ENCODE assay signal across 11 cellular contexts in the genomic region with DNA sequence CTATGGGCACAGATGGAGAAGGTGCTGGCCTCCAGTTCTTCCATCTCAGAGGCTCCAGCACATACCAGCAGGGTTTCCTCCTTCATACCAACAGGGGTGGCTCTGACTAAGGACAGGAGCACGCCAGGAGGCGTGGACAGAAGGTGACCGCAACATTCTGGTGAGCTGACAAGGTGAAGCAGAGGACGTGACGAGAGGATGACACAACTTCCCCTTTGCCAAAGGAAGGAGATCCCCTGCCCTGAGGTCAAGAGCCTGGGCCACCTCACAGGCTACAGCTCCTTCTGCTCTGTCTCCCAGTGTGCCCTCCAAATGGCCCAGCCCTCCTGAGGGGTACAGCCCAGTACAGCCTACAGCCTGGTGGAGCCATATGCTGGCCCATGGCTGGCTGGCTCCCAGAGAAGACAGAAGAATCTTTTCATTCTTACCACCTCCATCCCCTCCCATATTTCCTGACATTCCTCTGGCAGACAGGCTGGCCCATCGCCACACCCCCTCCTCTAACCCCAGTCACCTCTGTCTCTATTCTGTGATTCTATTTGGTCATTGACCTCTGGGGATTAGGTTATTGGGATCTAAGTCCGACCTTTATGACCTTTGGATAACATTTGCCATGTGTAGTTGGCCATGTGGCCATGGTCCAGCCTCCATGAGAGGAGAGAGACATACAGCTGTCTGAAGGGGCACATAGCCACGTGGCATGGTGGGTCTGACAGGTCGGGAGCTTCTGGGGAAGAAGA. TPM values are rescaled to one million over a fixed set of nuclear protein-coding genes. Genes with fewer than 3 reads are reported as not detected.
DNase-seq lines count a peak whose midpoint lies in the region; ATAC-seq and TF ChIP-seq lines count a peak whose summit lies in the region.
"Had no signal": no experiment of that assay in that cellular context is flagged by ENCODE, and none has a peak within 500 bp of the region (broad histone marks: within the 10 kb centered on the region; RNA-seq: fewer than 3 reads in every experiment).

No MANE protein-coding gene starts in this region.

- H3K4me1 Mint-ChIP-seq in activated T-helper 1 cell treated with anti-CD3 and anti-CD28 coated beads, Interleukin-12 subunit alpha, Interleukin-12 subunit beta, Interleukin-2, Interleukin-4 antibody, amounts not matched to agents 30 ng/mL and 10 ng/mL and 1 ng/mL, durations not matched to agents 14 hours and 24 hours and 36 hours (ENCODE audit: low read depth): peaks cover 69% of the 10 kb centered on the region
- peaks cover 38% of the 10 kb centered on the region for H3K4me1 Mint-ChIP-seq in neural progenitor cell

- intact Hi-C loops in activated T-helper 1 cell treated with anti-CD3 and anti-CD28 coated beads, Interleukin-12 subunit alpha, Interleukin-12 subunit beta, Interleukin-2, Interleukin-4 antibody, amounts not matched to agents 30 ng/mL and 10 ng/mL and 1 ng/mL, durations not matched to agents 14 hours and 24 hours and 36 hours (cut with micrococcal nuclease): no loop called here

- no peaks in the 10 kb centered on the region for H3K27me3 Mint-ChIP-seq in activated T-helper 1 cell treated with anti-CD3 and anti-CD28 coated beads, Interleukin-12 subunit alpha, Interleukin-12 subunit beta, Interleukin-2, Interleukin-4 antibody, amounts not matched to agents 30 ng/mL and 10 ng/mL and 1 ng/mL, durations not matched to agents 14 hours and 24 hours and 36 hours (ENCODE audit: insufficient read depth)
- peaks cover 4% of the 10 kb centered on the region for H3K27me3 Mint-ChIP-seq in neural progenitor cell (ENCODE audit: insufficient read depth, low read depth)

- no peak overlapping the region for H3K4me3 ChIP-seq in HL-60 (replicated peaks; ENCODE audit: insufficient read depth, low read length)
- no peak overlapping the region for H3K4me3 ChIP-seq in neural progenitor cell

- H3K9ac ChIP-seq in neural progenitor cell: no peak overlapping the region

- H3K79me2 ChIP-seq in neural progenitor cell (ENCODE audit: low read depth): no peaks in the 10 kb centered on the region

- H3K4me1 ChIP-seq in neural progenitor cell: peaks cover 16% of the 10 kb centered on the region

- no peaks in the 10 kb centered on the region for H4K20me1 ChIP-seq in neural progenitor cell (ENCODE audit: low read depth)

- H3K36me3 ChIP-seq in neural progenitor cell: no peaks in the 10 kb centered on the region

- DNase-seq in HL-60 (ENCODE audit: low read depth in 1 of 2, low spot score in 1 of 2) (peak; percentile 84 to 87), neural progenitor cell (ENCODE audit: low spot score) (no peak), AG08396 (ENCODE audit: low spot score) (no peak), NCI-H510A (lab: John Stamatoyannopoulos, UW) (no peak), HuH-7 (ENCODE audit: low spot score) (no peak), DMS153 (lab: John Stamatoyannopoulos, UW) (no peak)
- DNase-seq in activated T-helper 1 cell treated with anti-CD3 and anti-CD28 coated beads, Interleukin-12 subunit alpha, Interleukin-12 subunit beta, Interleukin-2, Interleukin-4 antibody, amounts not matched to agents 30 ng/mL and 10 ng/mL and 1 ng/mL, durations not matched to agents 14 hours and 24 hours and 36 hours (ENCODE audit: low spot score): no peak
- DNase-seq: activated CD4-positive, alpha-beta T cell treated with anti-CD3 and anti-CD28 coated beads for 4 hours; EL; NCI-H1105 had no signal

- H3K27ac ChIP-seq in HL-60 (replicated peaks) (peak overlapping the region; percentile 8; the same call in 1 of the 2 replicates), neural progenitor cell (no peak overlapping the region)

- H3F3A ChIP-seq in neural progenitor cell (ENCODE audit: low read depth): peaks cover 3% of the 10 kb centered on the region

- no peak overlapping the region for H3K4me3 Mint-ChIP-seq in activated T-helper 1 cell treated with anti-CD3 and anti-CD28 coated beads, Interleukin-12 subunit alpha, Interleukin-12 subunit beta, Interleukin-2, Interleukin-4 antibody, amounts not matched to agents 30 ng/mL and 10 ng/mL and 1 ng/mL, durations not matched to agents 14 hours and 24 hours and 36 hours
- H3K4me3 Mint-ChIP-seq in neural progenitor cell: no peak overlapping the region

- peak overlapping the region; percentile 54 for H3K27ac Mint-ChIP-seq in activated T-helper 1 cell treated with anti-CD3 and anti-CD28 coated beads, Interleukin-12 subunit alpha, Interleukin-12 subunit beta, Interleukin-2, Interleukin-4 antibody, amounts not matched to agents 30 ng/mL and 10 ng/mL and 1 ng/mL, durations not matched to agents 14 hours and 24 hours and 36 hours
- H3K27ac Mint-ChIP-seq in neural progenitor cell: peak overlapping the region; percentile 35

- H2AFZ ChIP-seq in neural progenitor cell (replicated peaks): no peak overlapping the region

- no peaks in the 10 kb centered on the region for H3K9me3 ChIP-seq in neural progenitor cell (ENCODE audit: low read depth)

- no peaks in the 10 kb centered on the region for H3K27me3 ChIP-seq in HL-60 (ENCODE audit: insufficient read depth, poor library complexity, severe bottlenecking)
- H3K27me3 ChIP-seq in neural progenitor cell: no peaks in the 10 kb centered on the region

- peaks cover 4% of the 10 kb centered on the region for H3K36me3 Mint-ChIP-seq in activated T-helper 1 cell treated with anti-CD3 and anti-CD28 coated beads, Interleukin-12 subunit alpha, Interleukin-12 subunit beta, Interleukin-2, Interleukin-4 antibody, amounts not matched to agents 30 ng/mL and 10 ng/mL and 1 ng/mL, durations not matched to agents 14 hours and 24 hours and 36 hours (ENCODE audit: low read depth)
- no peaks in the 10 kb centered on the region for H3K36me3 Mint-ChIP-seq in neural progenitor cell

- ATAC-seq in GM18508 (IDR thresholded peaks at IDR 0.05; ENCODE audit: insufficient read depth, unreplicated experiment): peak; percentile 39

- H3K9me3 Mint-ChIP-seq in activated T-helper 1 cell treated with anti-CD3 and anti-CD28 coated beads, Interleukin-12 subunit alpha, Interleukin-12 subunit beta, Interleukin-2, Interleukin-4 antibody, amounts not matched to agents 30 ng/mL and 10 ng/mL and 1 ng/mL, durations not matched to agents 14 hours and 24 hours and 36 hours: no peaks in the 10 kb centered on the region
- no peaks in the 10 kb centered on the region for H3K9me3 Mint-ChIP-seq in neural progenitor cell

- no peak overlapping the region for H3K4me2 ChIP-seq in neural progenitor cell

- TF ChIP-seq CTCF in HL-60 (IDR thresholded peaks at IDR 0.05; ENCODE audit: insufficient read depth, low read length) (no peak), neural progenitor cell (IDR thresholded peaks at IDR 0.05) (no peak)

RNA-seq across cellular contexts. Expression of gene LAMB3, which starts 5.1 kb away (rescaled TPM):
- 15.8 and 18.3 TPM in 2 replicates for total RNA-seq in activated T-helper 1 cell treated with anti-CD3 and anti-CD28 coated beads, Interleukin-12 subunit alpha, Interleukin-12 subunit beta, Interleukin-2, Interleukin-4 antibody, amounts not matched to agents 30 ng/mL and 10 ng/mL and 1 ng/mL, durations not matched to agents 14 hours and 24 hours and 36 hours
- total RNA-seq in neural progenitor cell (ENCODE audit: low replicate concordance): 0.19 TPM in 1 of 2 replicates, not detected in the other

RNA-seq across cellular contexts. Expression of gene G0S2, which starts 17.9 kb away (rescaled TPM):
- 501 and 509 TPM in 2 replicates for total RNA-seq in activated T-helper 1 cell treated with anti-CD3 and anti-CD28 coated beads, Interleukin-12 subunit alpha, Interleukin-12 subunit beta, Interleukin-2, Interleukin-4 antibody, amounts not matched to agents 30 ng/mL and 10 ng/mL and 1 ng/mL, durations not matched to agents 14 hours and 24 hours and 36 hours
- 0.93 TPM in 1 of 2 replicates, not detected in the other for total RNA-seq in neural progenitor cell (ENCODE audit: low replicate concordance)

RNA-seq across cellular contexts. Expression of gene HSD11B1, which starts 47.3 kb away (rescaled TPM):
- 15.9 and 17.9 TPM in 2 replicates for total RNA-seq in activated T-helper 1 cell treated with anti-CD3 and anti-CD28 coated beads, Interleukin-12 subunit alpha, Interleukin-12 subunit beta, Interleukin-2, Interleukin-4 antibody, amounts not matched to agents 30 ng/mL and 10 ng/mL and 1 ng/mL, durations not matched to agents 14 hours and 24 hours and 36 hours
- total RNA-seq in neural progenitor cell (ENCODE audit: low replicate concordance): not detected in 2 replicates

Comparison
In these comparisons a context has a peak if more than half of its experiments do, and no peak if none do; other contexts are left out.
1. DNase-seq: peak in HL-60 (2 of 2); none in activated T-helper 1 cell treated with anti-CD3 and anti-CD28 coated beads, Interleukin-12 subunit alpha, Interleukin-12 subunit beta, Interleukin-2, Interleukin-4 antibody, amounts not matched to agents 30 ng/mL and 10 ng/mL and 1 ng/mL, durations not matched to agents 14 hours and 24 hours and 36 hours (single experiment), neural progenitor cell (single experiment), AG08396 (single experiment), NCI-H510A (single experiment), HuH-7 (single experiment) and DMS153 (single experiment).
2. RNA of gene LAMB3, which starts 5.1 kb away (total RNA-seq): 15.8 to 18.3 TPM in activated T-helper 1 cell treated with anti-CD3 and anti-CD28 coated beads, Interleukin-12 subunit alpha, Interleukin-12 subunit beta, Interleukin-2, Interleukin-4 antibody, amounts not matched to agents 30 ng/mL and 10 ng/mL and 1 ng/mL, durations not matched to agents 14 hours and 24 hours and 36 hours; 0.19 TPM in neural progenitor cell; every median in the first group is over 10 times any median in the second.
3. RNA of gene G0S2, which starts 17.9 kb away (total RNA-seq): 501 to 509 TPM in activated T-helper 1 cell treated with anti-CD3 and anti-CD28 coated beads, Interleukin-12 subunit alpha, Interleukin-12 subunit beta, Interleukin-2, Interleukin-4 antibody, amounts not matched to agents 30 ng/mL and 10 ng/mL and 1 ng/mL, durations not matched to agents 14 hours and 24 hours and 36 hours; 0.93 TPM in neural progenitor cell; every median in the first group is over 100 times any median in the second.
4. RNA of gene HSD11B1, which starts 47.3 kb away (total RNA-seq): 15.9 to 17.9 TPM in activated T-helper 1 cell treated with anti-CD3 and anti-CD28 coated beads, Interleukin-12 subunit alpha, Interleukin-12 subunit beta, Interleukin-2, Interleukin-4 antibody, amounts not matched to agents 30 ng/mL and 10 ng/mL and 1 ng/mL, durations not matched to agents 14 hours and 24 hours and 36 hours; not detected in neural progenitor cell; every median in the first group is over 10 times any median in the second.